ENCODE assay signal across 1 cellular context in the genomic region with DNA sequence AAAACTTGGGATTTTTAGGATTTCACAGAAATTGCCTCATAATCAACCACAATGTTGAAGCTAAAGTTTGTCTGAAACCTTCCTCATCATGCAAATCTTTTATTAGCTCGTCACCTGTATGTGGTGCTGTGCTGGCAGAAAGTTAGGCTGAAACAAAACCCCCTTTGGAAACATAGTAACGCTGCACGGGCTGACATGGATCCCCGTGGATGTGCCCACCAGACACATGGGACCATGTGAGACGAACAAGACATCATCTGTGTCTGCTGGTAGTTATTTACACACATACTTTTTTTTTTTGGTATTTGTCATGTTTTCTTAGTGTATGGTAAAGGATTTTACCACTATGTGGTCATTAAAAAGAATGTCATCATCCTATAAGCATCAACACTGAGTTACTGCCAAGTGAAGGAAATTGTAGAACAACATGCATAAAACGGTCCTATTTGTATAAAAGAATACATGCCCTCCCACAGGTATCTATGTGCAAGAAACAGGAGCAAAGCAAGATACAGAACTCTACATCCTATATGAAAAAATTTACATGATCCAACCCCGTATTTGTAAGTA.
TF ChIP-seq lines count a peak whose summit lies in the region.

No MANE protein-coding gene starts in this region.

TF ChIP-seq in WTC11, 78 proteins besides CTCF, POLR2A, EP300 and RAD21 (continued from another document):
- TF ChIP-seq, protein P1, sequence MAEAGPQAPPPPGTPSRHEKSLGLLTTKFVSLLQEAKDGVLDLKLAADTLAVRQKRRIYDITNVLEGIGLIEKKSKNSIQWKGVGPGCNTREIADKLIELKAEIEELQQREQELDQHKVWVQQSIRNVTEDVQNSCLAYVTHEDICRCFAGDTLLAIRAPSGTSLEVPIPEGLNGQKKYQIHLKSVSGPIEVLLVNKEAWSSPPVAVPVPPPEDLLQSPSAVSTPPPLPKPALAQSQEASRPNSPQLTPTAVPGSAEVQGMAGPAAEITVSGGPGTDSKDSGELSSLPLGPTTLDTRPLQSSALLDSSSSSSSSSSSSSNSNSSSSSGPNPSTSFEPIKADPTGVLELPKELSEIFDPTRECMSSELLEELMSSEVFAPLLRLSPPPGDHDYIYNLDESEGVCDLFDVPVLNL (CRISPR knock-in tag; IDR thresholded peaks at IDR 0.05; ENCODE audit: borderline replicate concordance, low read depth), result no peak
- TF ChIP-seq PRRX2 (CRISPR knock-in tag; IDR thresholded peaks at IDR 0.05) (no peak), SP1 (CRISPR knock-in tag; conservative IDR thresholded peaks at IDR 0.05) (no peak), RORB (CRISPR knock-in tag; IDR thresholded peaks at IDR 0.05) (no peak), NR2C2 (CRISPR knock-in tag; IDR thresholded peaks at IDR 0.05) (no peak), FOXJ3 (CRISPR knock-in tag; IDR thresholded peaks at IDR 0.05; ENCODE audit: borderline replicate concordance) (no peak), CREB1 (CRISPR knock-in tag; IDR thresholded peaks at IDR 0.05) (no peak), ZBTB21 (CRISPR knock-in tag; IDR thresholded peaks at IDR 0.05; ENCODE audit: borderline replicate concordance) (no peak), ZNF121 (CRISPR knock-in tag; IDR thresholded peaks at IDR 0.05) (no peak)
- TF ChIP-seq, protein P2, sequence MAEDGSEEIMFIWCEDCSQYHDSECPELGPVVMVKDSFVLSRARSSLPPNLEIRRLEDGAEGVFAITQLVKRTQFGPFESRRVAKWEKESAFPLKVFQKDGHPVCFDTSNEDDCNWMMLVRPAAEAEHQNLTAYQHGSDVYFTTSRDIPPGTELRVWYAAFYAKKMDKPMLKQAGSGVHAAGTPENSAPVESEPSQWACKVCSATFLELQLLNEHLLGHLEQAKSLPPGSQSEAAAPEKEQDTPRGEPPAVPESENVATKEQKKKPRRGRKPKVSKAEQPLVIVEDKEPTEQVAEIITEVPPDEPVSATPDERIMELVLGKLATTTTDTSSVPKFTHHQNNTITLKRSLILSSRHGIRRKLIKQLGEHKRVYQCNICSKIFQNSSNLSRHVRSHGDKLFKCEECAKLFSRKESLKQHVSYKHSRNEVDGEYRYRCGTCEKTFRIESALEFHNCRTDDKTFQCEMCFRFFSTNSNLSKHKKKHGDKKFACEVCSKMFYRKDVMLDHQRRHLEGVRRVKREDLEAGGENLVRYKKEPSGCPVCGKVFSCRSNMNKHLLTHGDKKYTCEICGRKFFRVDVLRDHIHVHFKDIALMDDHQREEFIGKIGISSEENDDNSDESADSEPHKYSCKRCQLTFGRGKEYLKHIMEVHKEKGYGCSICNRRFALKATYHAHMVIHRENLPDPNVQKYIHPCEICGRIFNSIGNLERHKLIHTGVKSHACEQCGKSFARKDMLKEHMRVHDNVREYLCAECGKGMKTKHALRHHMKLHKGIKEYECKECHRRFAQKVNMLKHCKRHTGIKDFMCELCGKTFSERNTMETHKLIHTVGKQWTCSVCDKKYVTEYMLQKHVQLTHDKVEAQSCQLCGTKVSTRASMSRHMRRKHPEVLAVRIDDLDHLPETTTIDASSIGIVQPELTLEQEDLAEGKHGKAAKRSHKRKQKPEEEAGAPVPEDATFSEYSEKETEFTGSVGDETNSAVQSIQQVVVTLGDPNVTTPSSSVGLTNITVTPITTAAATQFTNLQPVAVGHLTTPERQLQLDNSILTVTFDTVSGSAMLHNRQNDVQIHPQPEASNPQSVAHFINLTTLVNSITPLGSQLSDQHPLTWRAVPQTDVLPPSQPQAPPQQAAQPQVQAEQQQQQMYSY (CRISPR knock-in tag; IDR thresholded peaks at IDR 0.05), result no peak
- TF ChIP-seq, protein P3, sequence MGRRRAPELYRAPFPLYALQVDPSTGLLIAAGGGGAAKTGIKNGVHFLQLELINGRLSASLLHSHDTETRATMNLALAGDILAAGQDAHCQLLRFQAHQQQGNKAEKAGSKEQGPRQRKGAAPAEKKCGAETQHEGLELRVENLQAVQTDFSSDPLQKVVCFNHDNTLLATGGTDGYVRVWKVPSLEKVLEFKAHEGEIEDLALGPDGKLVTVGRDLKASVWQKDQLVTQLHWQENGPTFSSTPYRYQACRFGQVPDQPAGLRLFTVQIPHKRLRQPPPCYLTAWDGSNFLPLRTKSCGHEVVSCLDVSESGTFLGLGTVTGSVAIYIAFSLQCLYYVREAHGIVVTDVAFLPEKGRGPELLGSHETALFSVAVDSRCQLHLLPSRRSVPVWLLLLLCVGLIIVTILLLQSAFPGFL (CRISPR knock-in tag; IDR thresholded peaks at IDR 0.05; ENCODE audit: borderline replicate concordance), result no peak
- TF ChIP-seq, protein P4, sequence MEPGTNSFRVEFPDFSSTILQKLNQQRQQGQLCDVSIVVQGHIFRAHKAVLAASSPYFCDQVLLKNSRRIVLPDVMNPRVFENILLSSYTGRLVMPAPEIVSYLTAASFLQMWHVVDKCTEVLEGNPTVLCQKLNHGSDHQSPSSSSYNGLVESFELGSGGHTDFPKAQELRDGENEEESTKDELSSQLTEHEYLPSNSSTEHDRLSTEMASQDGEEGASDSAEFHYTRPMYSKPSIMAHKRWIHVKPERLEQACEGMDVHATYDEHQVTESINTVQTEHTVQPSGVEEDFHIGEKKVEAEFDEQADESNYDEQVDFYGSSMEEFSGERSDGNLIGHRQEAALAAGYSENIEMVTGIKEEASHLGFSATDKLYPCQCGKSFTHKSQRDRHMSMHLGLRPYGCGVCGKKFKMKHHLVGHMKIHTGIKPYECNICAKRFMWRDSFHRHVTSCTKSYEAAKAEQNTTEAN (CRISPR knock-in tag; IDR thresholded peaks at IDR 0.05), result no peak
- TF ChIP-seq, protein P5, sequence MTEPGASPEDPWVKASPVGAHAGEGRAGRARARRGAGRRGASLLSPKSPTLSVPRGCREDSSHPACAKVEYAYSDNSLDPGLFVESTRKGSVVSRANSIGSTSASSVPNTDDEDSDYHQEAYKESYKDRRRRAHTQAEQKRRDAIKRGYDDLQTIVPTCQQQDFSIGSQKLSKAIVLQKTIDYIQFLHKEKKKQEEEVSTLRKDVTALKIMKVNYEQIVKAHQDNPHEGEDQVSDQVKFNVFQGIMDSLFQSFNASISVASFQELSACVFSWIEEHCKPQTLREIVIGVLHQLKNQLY (CRISPR knock-in tag; IDR thresholded peaks at IDR 0.05), result no peak
